ENCODE assay signal across 21 cellular contexts in the genomic region with DNA sequence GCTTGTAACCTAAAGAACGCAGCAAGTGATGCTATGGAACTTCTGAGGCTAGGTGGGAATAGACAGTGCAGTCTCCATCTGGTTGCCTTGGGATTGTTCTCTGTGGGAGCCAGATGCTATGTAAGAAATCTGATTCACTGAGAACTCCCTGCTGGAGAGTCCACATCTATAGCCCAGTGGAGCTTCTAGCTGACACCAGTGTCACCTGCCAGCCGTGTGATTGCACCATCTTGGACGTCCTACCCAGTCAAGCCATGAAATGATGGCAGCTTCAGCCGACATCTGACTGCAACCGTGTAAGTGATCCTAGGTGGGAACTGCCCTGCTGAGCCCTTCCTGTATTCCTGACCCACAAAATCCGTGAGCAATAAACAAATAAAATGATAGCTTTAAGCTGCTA. TPM values are rescaled to one million over a fixed set of nuclear protein-coding genes. Genes with fewer than 3 reads are reported as not detected.
A peak's percentile ranks its signal among the peaks of the same experiment; 100 is the strongest.
DNase-seq lines count a peak whose midpoint lies in the region; ATAC-seq and TF ChIP-seq lines count a peak whose summit lies in the region.
"Had no signal": no experiment of that assay in that cellular context is flagged by ENCODE, and none has a peak within 500 bp of the region (broad histone marks: within the 10 kb centered on the region; RNA-seq: fewer than 3 reads in every experiment).

No MANE protein-coding gene starts in this region.

- H3K27me3 Mint-ChIP-seq in endodermal cell (ENCODE audit: insufficient read depth) = peaks cover 5% of the 10 kb centered on the region
- H3K27me3 Mint-ChIP-seq: B cell; CD4-positive, CD25-positive, alpha-beta regulatory T cell had no signal

- H3K27ac Mint-ChIP-seq in endodermal cell = no peak overlapping the region
- H3K27ac Mint-ChIP-seq: B cell; CD4-positive, CD25-positive, alpha-beta regulatory T cell; CD8-positive, alpha-beta T cell; H9 had no signal

- intact Hi-C loops in gastrocnemius medialis (cut with DNase I; ENCODE audit: low total_unique reads) = loop anchor here (5.0 kb wide), 1 partner anchor 69 kb away; no protein-coding TSS in a partner anchor

- peak; percentile 12 for DNase-seq in activated CD8-positive, alpha-beta memory T cell treated with anti-CD3 and anti-CD28 coated beads, Interleukin-2, amount 50 U/mL, for 48 hours
- DNase-seq in activated CD8-positive, alpha-beta memory T cell treated with anti-CD3 and anti-CD28 coated beads, Interleukin-2, amount 50 U/mL, for 4 hours = no peak
- peak; percentile 11 for DNase-seq in endodermal cell
- DNase-seq in gastrocnemius medialis = peak; percentile 77 to 79
- no peak for DNase-seq in stimulated activated naive CD4-positive, alpha-beta T cell (lab: John Stamatoyannopoulos, UW)
- DNase-seq: Caco-2; CD4-positive, CD25-positive, alpha-beta regulatory T cell; CD8-positive, alpha-beta T cell; DMS153; DND-41; GM23248; H9 had no signal

- no peaks in the 10 kb centered on the region for H3K4me1 Mint-ChIP-seq in endodermal cell
- H3K4me1 Mint-ChIP-seq: B cell had no signal

- ATAC-seq in gastrocnemius medialis (peak; percentile 91 to 96), GM19467 (IDR thresholded peaks at IDR 0.05; ENCODE audit: unreplicated experiment) (no peak), HG02588 (IDR thresholded peaks at IDR 0.05; ENCODE audit: unreplicated experiment) (no peak)
- ATAC-seq: CD8-positive, alpha-beta T cell; HCT116 had no signal

- H3K4me3 ChIP-seq in endodermal cell (ENCODE audit: low read length) = no peak overlapping the region
- H3K4me3 ChIP-seq in gastrocnemius medialis = no peak overlapping the region
- H3K4me3 ChIP-seq: BLaER1, GM23248 had no signal

- in situ Hi-C loops in gastrocnemius medialis (cut with MboI; ENCODE audit: low sequenced_read_pairs in 4 of 4) = no loop called here

- WGBS in endodermal cell (ENCODE audit: insufficient coverage in 1 of 2, insufficient read length in 1 of 2), 2 experiments = 85 to 90% methylated on average over 5 to 6 of the region's 6 CpGs

- H3K27me3 ChIP-seq in endodermal cell (ENCODE audit: control insufficient read depth, insufficient read depth, low read length, poor library complexity, severe bottlenecking) (no peaks in the 10 kb centered on the region), gastrocnemius medialis (no peaks in the 10 kb centered on the region)
- H3K27me3 ChIP-seq: BLaER1 had no signal

- no peaks in the 10 kb centered on the region for H3K9me3 Mint-ChIP-seq in endodermal cell
- H3K9me3 Mint-ChIP-seq: CD8-positive, alpha-beta T cell had no signal

- no peak for TF ChIP-seq POLR2A in gastrocnemius medialis (IDR thresholded peaks at IDR 0.05)

- no peaks in the 10 kb centered on the region for H3K36me3 Mint-ChIP-seq in endodermal cell (ENCODE audit: low read depth)
- H3K36me3 Mint-ChIP-seq: CD8-positive, alpha-beta T cell had no signal

- H3K36me3 ChIP-seq in endodermal cell (ENCODE audit: control insufficient read depth, insufficient read depth, low read length) (no peaks in the 10 kb centered on the region), gastrocnemius medialis (no peaks in the 10 kb centered on the region)
- H3K36me3 ChIP-seq: BLaER1 had no signal

- H3K9ac ChIP-seq in endodermal cell (ENCODE audit: extremely low read depth, low read length, poor library complexity, severe bottlenecking) = no peak overlapping the region
- H3K9ac ChIP-seq: BLaER1, GM23248 had no signal

- H3K9me3 ChIP-seq in endodermal cell (ENCODE audit: control insufficient read depth, low read length) (no peaks in the 10 kb centered on the region), gastrocnemius medialis (no peaks in the 10 kb centered on the region)
- H3K9me3 ChIP-seq: BLaER1, Caco-2 had no signal

- H3K4me3 Mint-ChIP-seq in endodermal cell = no peak overlapping the region
- H3K4me3 Mint-ChIP-seq: B cell; CD8-positive, alpha-beta T cell; H9 had no signal

- H3K4me1 ChIP-seq in endodermal cell (ENCODE audit: control insufficient read depth, insufficient read depth, low read length) = no peaks in the 10 kb centered on the region
- peaks cover 9 to 11% of the 10 kb centered on the region in 2 donors for H3K4me1 ChIP-seq in gastrocnemius medialis
- H3K4me1 ChIP-seq: BLaER1, Caco-2 had no signal

- H3K27ac ChIP-seq in endodermal cell (ENCODE audit: low read depth, low read length) (no peak overlapping the region), gastrocnemius medialis (peak overlapping the region; percentile 31 to 72 (median 48))
- H3K27ac ChIP-seq: 22Rv1, BLaER1, C4-2B, GM23248 had no signal

- TF ChIP-seq CTCF in endodermal cell (conservative IDR thresholded peaks at IDR 0.05) = no peak
- TF ChIP-seq CTCF in gastrocnemius medialis (IDR thresholded peaks at IDR 0.05 in 4 of 5, conservative IDR thresholded peaks at IDR 0.05 in 1 of 5) = no peak

RNA-seq across cellular contexts. Expression of gene FYCO1, which starts 12.4 kb away (rescaled TPM):
- total RNA-seq in endodermal cell (10 to 100 TPM; 11.3 to 11.8 TPM), gastrocnemius medialis (10 to 100 TPM; 47.4 to 99.8 (median 84.2) TPM)
- 7.5 TPM for polyA plus RNA-seq in endodermal cell (2013, experiment 1 of 2)
- polyA plus RNA-seq in endodermal cell (2013, experiment 2 of 2) = 6.5 TPM

RNA-seq across cellular contexts. Expression of gene XCR1, which starts 19.2 kb away (rescaled TPM):
- total RNA-seq in endodermal cell = not detected
- polyA plus RNA-seq in endodermal cell (2013, experiment 1 of 2) = not detected
- polyA plus RNA-seq in endodermal cell (2013, experiment 2 of 2) = not detected
- total RNA-seq in gastrocnemius medialis = under 1 TPM in 1 of 4 donors, not detected in 3; 0.04 TPM
- total RNA-seq: B cell; Caco-2; CD4-positive, CD25-positive, alpha-beta regulatory T cell; CD8-positive, alpha-beta T cell; GM23248; H4; H9 had no signal
- polyA plus RNA-seq: AG04450; CD4-positive, CD25-positive, alpha-beta regulatory T cell; GM23248 had no signal

Comparison
In these comparisons a context has a peak if more than half of its experiments do, and no peak if none do; other contexts are left out.
1. DNase-seq: peak in activated CD8-positive, alpha-beta memory T cell treated with anti-CD3 and anti-CD28 coated beads, Interleukin-2, amount 50 U/mL, for 48 hours (single experiment), endodermal cell (single experiment) and gastrocnemius medialis (2 of 2); none in activated CD8-positive, alpha-beta memory T cell treated with anti-CD3 and anti-CD28 coated beads, Interleukin-2, amount 50 U/mL, for 4 hours (single experiment) and stimulated activated naive CD4-positive, alpha-beta T cell (0 of 6).
2. ATAC-seq: peak in gastrocnemius medialis (2 of 2); none in GM19467 (single experiment) and HG02588 (single experiment).